Comparison of ENCODE assay signal across 8 cellular contexts in the genomic region with DNA sequence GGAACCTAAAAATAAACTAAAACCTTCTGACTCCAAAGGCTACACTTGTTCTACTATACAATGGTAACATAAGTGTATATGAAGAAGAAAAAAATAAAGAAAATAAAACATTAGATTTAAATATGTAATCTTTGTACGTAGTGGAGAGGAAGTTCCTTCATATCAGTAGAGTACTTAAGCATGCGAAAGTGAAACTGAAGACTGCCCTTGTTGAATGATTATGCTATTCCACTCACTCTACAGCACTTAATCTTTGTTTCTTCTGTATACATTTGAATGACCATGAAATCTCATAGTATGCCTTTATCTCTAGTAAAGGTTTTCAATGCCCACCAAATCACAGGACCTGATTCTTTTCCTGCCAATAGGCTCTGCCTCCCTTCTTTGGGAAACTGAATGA.
DNase-seq lines count a peak whose midpoint lies in the region; ATAC-seq lines count a peak whose summit lies in the region.
"Had no signal": no experiment of that assay in that cellular context is flagged by ENCODE, and none has a peak within 500 bp of the region (broad histone marks: within the 10 kb centered on the region; RNA-seq: fewer than 3 reads in every experiment).

No MANE protein-coding gene starts in this region.

- DNase-seq in memory B cell (ENCODE audit: low spot score in 2 of 2) (no peak), left lobe of liver (ENCODE audit: low spot score) (no peak), NCI-H146 (lab: John Stamatoyannopoulos, UW) (no peak), KG1 (lab: John Stamatoyannopoulos, UW) (no peak)
- DNase-seq: activated T-cell treated with anti-CD3 and anti-CD28 coated beads, Interleukin-2, amount 50 U/mL, for 48 hours had no signal

- H3K4me3 Mint-ChIP-seq in memory B cell = no peak overlapping the region

- H3K9me3 Mint-ChIP-seq in memory B cell = peaks cover 2% of the 10 kb centered on the region

- ATAC-seq in GM18907 (IDR thresholded peaks at IDR 0.05; ENCODE audit: unreplicated experiment) (peak; percentile 69), HG02588 (IDR thresholded peaks at IDR 0.05; ENCODE audit: unreplicated experiment) (peak; percentile 74), HG03565 (IDR thresholded peaks at IDR 0.05; ENCODE audit: unreplicated experiment) (peak; percentile 82), memory B cell (ENCODE audit: low read depth) (peak; percentile 41), left lobe of liver (no peak)

- no peak overlapping the region for H3K27ac Mint-ChIP-seq in memory B cell

- H3K27me3 Mint-ChIP-seq in memory B cell = no peaks in the 10 kb centered on the region

- no peaks in the 10 kb centered on the region for H3K4me1 Mint-ChIP-seq in memory B cell

- no peaks in the 10 kb centered on the region for H3K36me3 Mint-ChIP-seq in memory B cell
